In genomic region chr6:27311806-27312145, GRCh38 we compare ENCODE assay signal across 12 cellular contexts. TPM values are rescaled to one million over a fixed set of nuclear protein-coding genes. Genes with fewer than 3 reads are reported as not detected.
DNase-seq lines count a peak whose midpoint lies in the region; ATAC-seq and TF ChIP-seq lines count a peak whose summit lies in the region.
"Had no signal": no experiment of that assay in that cellular context is flagged by ENCODE, and none has a peak within 500 bp of the region (broad histone marks: within the 10 kb centered on the region; RNA-seq: fewer than 3 reads in every experiment).

No MANE protein-coding gene starts in this region.

- H3K9me3 ChIP-seq in SK-N-MC (ENCODE audit: low read depth, low read length) (no peaks in the 10 kb centered on the region), fibroblast of lung (ENCODE audit: control insufficient read depth, insufficient read depth, low read depth, low read length) (no peaks in the 10 kb centered on the region), parathyroid adenoma (ENCODE audit: control insufficient read depth, low read length) (no peaks in the 10 kb centered on the region)

- H3K27me3 ChIP-seq in fibroblast of lung (ENCODE audit: control insufficient read depth, insufficient read depth, low read length), result peaks cover 3% of the 10 kb centered on the region
- no peaks in the 10 kb centered on the region for H3K27me3 ChIP-seq in parathyroid adenoma (ENCODE audit: control insufficient read depth, insufficient read depth, low read length)

- DNase-seq in Calu3 (no peak), SK-N-MC (ENCODE audit: low read depth, low spot score) (no peak), fibroblast of lung (ENCODE audit: low read depth in 2 of 2) (no peak), foreskin melanocyte (no peak), substantia nigra (lab: John Stamatoyannopoulos, UW) (no peak)

- no TSS peak for BruUV-seq in Calu3 (replicated peaks; lab: Mats Ljungman, UMichigan)

- H3K27ac ChIP-seq in SK-N-MC (no peak overlapping the region), fibroblast of lung (ENCODE audit: insufficient read depth, low read length) (no peak overlapping the region), parathyroid adenoma (no peak overlapping the region), substantia nigra (ENCODE audit: low read depth, low read length, poor library complexity, severe bottlenecking) (no peak overlapping the region)

- H3K36me3 Mint-ChIP-seq in Calu3 (ENCODE audit: insufficient read depth, unreplicated experiment), result peaks cover 9% of the 10 kb centered on the region

- H3K4me2 ChIP-seq in fibroblast of lung (ENCODE audit: extremely low read depth, insufficient read depth, low read length) (peak overlapping the region; percentile 59), parathyroid adenoma (ENCODE audit: low read length) (peak overlapping the region; percentile 87)

- H3K4me1 Mint-ChIP-seq in Calu3 (ENCODE audit: low read depth, unreplicated experiment), result no peaks in the 10 kb centered on the region

- H2AFZ ChIP-seq in fibroblast of lung (ENCODE audit: low read length), result no peak overlapping the region
- peak overlapping the region; percentile 94 for H2AFZ ChIP-seq in parathyroid adenoma

- H3K27me3 Mint-ChIP-seq in Calu3 (ENCODE audit: unreplicated experiment), result no peaks in the 10 kb centered on the region

- peaks cover 6% of the 10 kb centered on the region for H3K9me3 Mint-ChIP-seq in Calu3 (ENCODE audit: low read depth, unreplicated experiment)

- no peaks in the 10 kb centered on the region for H4K20me1 ChIP-seq in fibroblast of lung (ENCODE audit: control insufficient read depth, extremely low read depth, insufficient read depth, low read length)

- TF ChIP-seq CTCF in Calu3 (IDR thresholded peaks at IDR 0.05; ENCODE audit: unreplicated experiment), result no peak
- no peak for TF ChIP-seq CTCF in fibroblast of lung (conservative IDR thresholded peaks at IDR 0.05 in 1 of 2, IDR thresholded peaks at IDR 0.05 in 1 of 2; ENCODE audit: low read depth in 1 of 2, low read length in 2 of 2)
- no peak for TF ChIP-seq CTCF in parathyroid adenoma (IDR thresholded peaks at IDR 0.05)

- peak overlapping the region; percentile 94; the same call in 1 of the 2 replicates for H3K4me3 ChIP-seq in SK-N-MC
- peak overlapping the region in 2 of 4 experiments; percentile 57 to 63 for H3K4me3 ChIP-seq in fibroblast of lung (replicated peaks in 1 of 4; ENCODE audit: control extremely low read depth in 1 of 4, insufficient read depth in 1 of 4, low read depth in 3 of 4, low read length in 4 of 4)
- peak overlapping the region; percentile 43 for H3K4me3 ChIP-seq in parathyroid adenoma (ENCODE audit: low read depth, low read length)

- H3K4me1 ChIP-seq in fibroblast of lung (ENCODE audit: control insufficient read depth, extremely low read depth, insufficient read depth, low read length), result no peaks in the 10 kb centered on the region
- H3K4me1 ChIP-seq in parathyroid adenoma, result no peaks in the 10 kb centered on the region

- no peaks in the 10 kb centered on the region for H3K79me2 ChIP-seq in fibroblast of lung (ENCODE audit: control insufficient read depth, insufficient read depth, low read length)
- H3K79me2 ChIP-seq in parathyroid adenoma, result no peaks in the 10 kb centered on the region

- H3K27ac Mint-ChIP-seq in Calu3 (ENCODE audit: unreplicated experiment), result no peak overlapping the region

- H3K9ac ChIP-seq in SK-N-MC (ENCODE audit: insufficient read length), result no peak overlapping the region
- H3K9ac ChIP-seq in fibroblast of lung (ENCODE audit: insufficient read depth, low read length), result no peak overlapping the region
- no peak overlapping the region for H3K9ac ChIP-seq in parathyroid adenoma

- H3K4me3 Mint-ChIP-seq in Calu3 (ENCODE audit: low read depth, unreplicated experiment), result peak overlapping the region; percentile 65

- CTCF ChIA-PET in Calu3 (lab: Charles Lee), result interaction anchor here (1.2 to 1.9 kb wide), 4 partner anchors 16 to 441 kb away, joined by 3 to 9 read pairs (median 6); no protein-coding TSS in a partner anchor

- intact Hi-C loops in Calu3 (cut with micrococcal nuclease; ENCODE audit: unreplicated experiment), result loop anchor here (5.0 to 10.0 kb wide), 4 partner anchors 124 to 443 kb away; no protein-coding TSS in a partner anchor

- ATAC-seq in HG02973 (IDR thresholded peaks at IDR 0.05; ENCODE audit: unreplicated experiment) (no peak), GM19452 (IDR thresholded peaks at IDR 0.05; ENCODE audit: unreplicated experiment) (no peak)

- no peaks in the 10 kb centered on the region for H3K36me3 ChIP-seq in SK-N-MC (ENCODE audit: insufficient read depth, low read length)
- H3K36me3 ChIP-seq in fibroblast of lung (ENCODE audit: control insufficient read depth, insufficient read depth, low read length), result no peaks in the 10 kb centered on the region
- H3K36me3 ChIP-seq in parathyroid adenoma (ENCODE audit: control insufficient read depth, insufficient read depth, low read length), result no peaks in the 10 kb centered on the region

RNA-seq across cellular contexts. Expression of gene POM121L2, which starts 0.3 kb away (rescaled TPM):
- not detected in 2 replicates for total RNA-seq in Calu3 (2022)
- total RNA-seq in fibroblast of lung, result not detected in 2 replicates
- not detected in 2 replicates for polyA plus RNA-seq in fibroblast of lung
- not detected in 2 replicates for polyA plus RNA-seq in fibroblast of lung (2012)
- polyA minus RNA-seq in fibroblast of lung (ENCODE audit: low replicate concordance), result not detected in 2 replicates
- total RNA-seq: dermis blood vessel endothelial cell; posterior vena cava; T-helper 2 cell treated with Interferon-gamma antibody and Interleukin-4, amounts not matched to agents 100 ng/mL and 5 ng/mL, for 36 hours; ureter had no signal
